In genomic region chr12:47077206-47078085, GRCh38 we compare ENCODE assay signal across 1 cellular context.
TF ChIP-seq lines count a peak whose summit lies in the region.

No MANE protein-coding gene starts in this region.

TF ChIP-seq in A549, 52 proteins besides CTCF, POLR2A, EP300 and RAD21 (continued from another document):
- TF ChIP-seq, protein P1, sequence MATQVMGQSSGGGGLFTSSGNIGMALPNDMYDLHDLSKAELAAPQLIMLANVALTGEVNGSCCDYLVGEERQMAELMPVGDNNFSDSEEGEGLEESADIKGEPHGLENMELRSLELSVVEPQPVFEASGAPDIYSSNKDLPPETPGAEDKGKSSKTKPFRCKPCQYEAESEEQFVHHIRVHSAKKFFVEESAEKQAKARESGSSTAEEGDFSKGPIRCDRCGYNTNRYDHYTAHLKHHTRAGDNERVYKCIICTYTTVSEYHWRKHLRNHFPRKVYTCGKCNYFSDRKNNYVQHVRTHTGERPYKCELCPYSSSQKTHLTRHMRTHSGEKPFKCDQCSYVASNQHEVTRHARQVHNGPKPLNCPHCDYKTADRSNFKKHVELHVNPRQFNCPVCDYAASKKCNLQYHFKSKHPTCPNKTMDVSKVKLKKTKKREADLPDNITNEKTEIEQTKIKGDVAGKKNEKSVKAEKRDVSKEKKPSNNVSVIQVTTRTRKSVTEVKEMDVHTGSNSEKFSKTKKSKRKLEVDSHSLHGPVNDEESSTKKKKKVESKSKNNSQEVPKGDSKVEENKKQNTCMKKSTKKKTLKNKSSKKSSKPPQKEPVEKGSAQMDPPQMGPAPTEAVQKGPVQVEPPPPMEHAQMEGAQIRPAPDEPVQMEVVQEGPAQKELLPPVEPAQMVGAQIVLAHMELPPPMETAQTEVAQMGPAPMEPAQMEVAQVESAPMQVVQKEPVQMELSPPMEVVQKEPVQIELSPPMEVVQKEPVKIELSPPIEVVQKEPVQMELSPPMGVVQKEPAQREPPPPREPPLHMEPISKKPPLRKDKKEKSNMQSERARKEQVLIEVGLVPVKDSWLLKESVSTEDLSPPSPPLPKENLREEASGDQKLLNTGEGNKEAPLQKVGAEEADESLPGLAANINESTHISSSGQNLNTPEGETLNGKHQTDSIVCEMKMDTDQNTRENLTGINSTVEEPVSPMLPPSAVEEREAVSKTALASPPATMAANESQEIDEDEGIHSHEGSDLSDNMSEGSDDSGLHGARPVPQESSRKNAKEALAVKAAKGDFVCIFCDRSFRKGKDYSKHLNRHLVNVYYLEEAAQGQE (IDR thresholded peaks at IDR 0.05): no peak
